Comparison of ENCODE assay signal across 11 cellular contexts in the genomic region with DNA sequence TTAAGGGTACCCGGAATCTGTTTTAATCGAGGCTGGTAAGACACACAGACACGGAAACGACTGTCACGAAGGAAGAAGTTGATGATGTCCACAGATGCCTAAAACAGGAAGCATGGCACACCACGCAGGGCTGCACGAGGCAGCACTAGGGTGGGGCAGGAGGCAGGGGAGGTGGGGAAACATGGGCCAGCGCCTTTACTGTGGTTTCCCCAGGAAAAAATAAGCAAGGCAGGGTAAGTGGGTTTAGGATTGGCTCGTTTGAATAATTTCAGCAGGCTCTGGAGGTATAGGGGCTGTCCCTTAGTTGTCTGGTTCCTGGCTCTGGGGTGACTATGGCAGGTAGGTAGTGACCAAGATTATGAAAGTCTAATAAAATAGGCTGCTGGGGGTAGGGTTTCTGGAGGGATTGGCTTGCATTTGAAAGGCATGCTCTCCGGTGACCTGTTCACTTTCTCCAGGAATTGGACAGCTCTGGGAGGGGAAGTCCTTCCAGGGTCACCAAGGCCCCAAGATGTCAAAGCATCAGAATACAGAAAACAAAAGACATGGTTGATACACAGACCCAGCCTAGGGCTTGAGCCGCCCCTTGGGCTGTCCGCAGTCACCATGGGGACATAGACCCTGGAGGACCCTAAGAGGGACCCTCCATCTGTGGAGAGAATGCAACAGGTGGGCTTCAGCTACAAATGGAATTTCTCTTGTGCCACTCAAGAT. TPM values are rescaled to one million over a fixed set of nuclear protein-coding genes. Genes with fewer than 3 reads are reported as not detected.
DNase-seq lines count a peak whose midpoint lies in the region; ATAC-seq, FAIRE-seq and TF ChIP-seq lines count a peak whose summit lies in the region.
"Had no signal": no experiment of that assay in that cellular context is flagged by ENCODE, and none has a peak within 500 bp of the region (broad histone marks: within the 10 kb centered on the region; RNA-seq: fewer than 3 reads in every experiment).

No MANE protein-coding gene starts in this region.

- peak overlapping the region; percentile 80; the same call in 1 of the 2 replicates for H2AFZ ChIP-seq in GM23338

- in situ Hi-C loops in ACHN (cut with HindIII; ENCODE audit: low pct_ligation_motif_present, low pct_unique_long_range_greater_than_20kb, low sequenced_read_pairs) = no loop called here

- no peak for FAIRE-seq in urothelium cell line (lab: Jason Lieb, UNC)
- FAIRE-seq: G401.6 had no signal

- 0 out of 2 replicates have a peak, but pooled peaks cover 8% of the 10 kb centered on the region for H3K9me2 ChIP-seq in GM23338 (ENCODE audit: insufficient read depth)

- H3K27ac ChIP-seq in GM23338 (ENCODE audit: low read depth) = no peak overlapping the region

- 0 out of 2 replicates have a peak, but pooled peaks cover 4% of the 10 kb centered on the region for H3K4me1 ChIP-seq in GM23338 (ENCODE audit: insufficient read depth)

- H3K36me3 Mint-ChIP-seq in GM23338 (ENCODE audit: low read depth) = no peaks in the 10 kb centered on the region
- H3K36me3 Mint-ChIP-seq in activated naive CD8-positive, alpha-beta T cell treated with anti-CD3 and anti-CD28 coated beads, Interleukin-2, amount 10 ng/mL, durations not matched to agents 7 days and 5 days = peaks cover 7% of the 10 kb centered on the region

- H3K27ac Mint-ChIP-seq in GM23338 = no peak overlapping the region
- peak overlapping the region; percentile 90 for H3K27ac Mint-ChIP-seq in activated naive CD8-positive, alpha-beta T cell treated with anti-CD3 and anti-CD28 coated beads, Interleukin-2, amount 10 ng/mL, durations not matched to agents 7 days and 5 days

- no peak for DNase-seq in GM23338 (ENCODE audit: low spot score)
- peak; percentile 11 for DNase-seq in T-helper 22 cell (ENCODE audit: low read depth)
- peak; percentile 69 for DNase-seq in activated naive CD8-positive, alpha-beta T cell treated with anti-CD3 and anti-CD28 coated beads, Interleukin-2, amount 10 ng/mL, durations not matched to agents 7 days and 5 days
- DNase-seq in stimulated activated CD4-positive, alpha-beta T cell treated with anti-CD3 and anti-CD28 coated beads, Interleukin-15, amount 100 ng/mL, for 24 hours = peak; percentile 55
- no peak for DNase-seq in ACHN
- DNase-seq in cerebellar nuclear complex (lab: John Stamatoyannopoulos, UW) = no peak
- DNase-seq in urothelium cell line (ENCODE audit: low spot score) = no peak
- DNase-seq: HCEC 1CT, NCI-H1694 treated with DMSO at 0.1 percent for 48 hours had no signal

- peaks cover 8% of the 10 kb centered on the region for H3K27me3 Mint-ChIP-seq in GM23338 (ENCODE audit: insufficient read depth, low read depth, poor library complexity)
- H3K27me3 Mint-ChIP-seq in activated naive CD8-positive, alpha-beta T cell treated with anti-CD3 and anti-CD28 coated beads, Interleukin-2, amount 10 ng/mL, durations not matched to agents 7 days and 5 days = no peaks in the 10 kb centered on the region

- ATAC-seq in GM23338 (no peak), HG02938 (IDR thresholded peaks at IDR 0.05; ENCODE audit: unreplicated experiment) (no peak)
- ATAC-seq in activated naive CD8-positive, alpha-beta T cell treated with anti-CD3 and anti-CD28 coated beads, Interleukin-2, amount 10 ng/mL, durations not matched to agents 7 days and 5 days (ENCODE audit: low read depth) = peak; percentile 96

- H3K36me3 ChIP-seq in GM23338 (ENCODE audit: insufficient read depth) = no peaks in the 10 kb centered on the region

- H3K4me3 ChIP-seq in GM23338 = no peak overlapping the region

- TF ChIP-seq CTCF in GM23338 (conservative IDR thresholded peaks at IDR 0.05; ENCODE audit: low read depth in 2 of 2) = no peak

- no peaks in the 10 kb centered on the region for H3K27me3 ChIP-seq in GM23338 (ENCODE audit: insufficient read depth)

- POLR2A ChIA-PET in activated naive CD8-positive, alpha-beta T cell treated with anti-CD3 and anti-CD28 coated beads, Interleukin-2, amount 10 ng/mL, durations not matched to agents 7 days and 5 days (lab: Charles Lee) = interaction anchor here (2.7 kb wide), 1 partner anchor 35 kb away, joined by 13 read pairs; the partner anchor contains the start of gene MAP1LC3B2

- H3F3A ChIP-seq in GM23338 (replicated peaks; ENCODE audit: low read depth) = no peaks in the 10 kb centered on the region

- H3K79me2 ChIP-seq in GM23338 (replicated peaks; ENCODE audit: insufficient read depth) = no peaks in the 10 kb centered on the region

- no peak overlapping the region for H3K4me2 ChIP-seq in GM23338

- H3K4me1 Mint-ChIP-seq in GM23338 = peaks cover 5% of the 10 kb centered on the region
- H3K4me1 Mint-ChIP-seq in activated naive CD8-positive, alpha-beta T cell treated with anti-CD3 and anti-CD28 coated beads, Interleukin-2, amount 10 ng/mL, durations not matched to agents 7 days and 5 days = peaks cover 37% of the 10 kb centered on the region

- H3K9me3 Mint-ChIP-seq in GM23338 = no peaks in the 10 kb centered on the region; the same call in 2 of the 3 replicates
- peaks cover 5% of the 10 kb centered on the region for H3K9me3 Mint-ChIP-seq in activated naive CD8-positive, alpha-beta T cell treated with anti-CD3 and anti-CD28 coated beads, Interleukin-2, amount 10 ng/mL, durations not matched to agents 7 days and 5 days

- no peaks in the 10 kb centered on the region for H4K20me1 ChIP-seq in GM23338 (replicated peaks; ENCODE audit: insufficient read depth)

- no peak overlapping the region for H3K4me3 Mint-ChIP-seq in GM23338
- peak overlapping the region; percentile 69 for H3K4me3 Mint-ChIP-seq in activated naive CD8-positive, alpha-beta T cell treated with anti-CD3 and anti-CD28 coated beads, Interleukin-2, amount 10 ng/mL, durations not matched to agents 7 days and 5 days

TF ChIP-seq in GM23338, 12 proteins besides CTCF, POLR2A, EP300 and RAD21:
- TF ChIP-seq POLR2AphosphoS5 (IDR thresholded peaks at IDR 0.05; ENCODE audit: low read depth) (no peak), EZH2phosphoT487 (IDR thresholded peaks at IDR 0.05; ENCODE audit: unreplicated experiment) (no peak), JUNB (IDR thresholded peaks at IDR 0.05; ENCODE audit: unreplicated experiment) (no peak)

RNA-seq across cellular contexts. Expression of gene MAP1LC3B2, which starts 35.3 kb away (rescaled TPM):
- total RNA-seq in GM23338 (2014; rRNA removed; shearing (Covaris generic)) = 0.54 and 1.3 TPM in 2 replicates
- polyA plus RNA-seq in GM23338 (2016; fragmentation: Nextera tagmentation; extraction: Ambion mirVana) = 6.7 and 9.4 TPM in 2 replicates
- under 1 TPM; 0.85 to 0.89 TPM for total RNA-seq in activated naive CD8-positive, alpha-beta T cell treated with anti-CD3 and anti-CD28 coated beads, Interleukin-2, amount 10 ng/mL, durations not matched to agents 7 days and 5 days

Comparison
In these comparisons a context has a peak if more than half of its experiments do, and no peak if none do; other contexts are left out.
1. DNase-seq: peak in T-helper 22 cell (single experiment), activated naive CD8-positive, alpha-beta T cell treated with anti-CD3 and anti-CD28 coated beads, Interleukin-2, amount 10 ng/mL, durations not matched to agents 7 days and 5 days (single experiment) and stimulated activated CD4-positive, alpha-beta T cell treated with anti-CD3 and anti-CD28 coated beads, Interleukin-15, amount 100 ng/mL, for 24 hours (single experiment); none in GM23338 (single experiment), ACHN (single experiment), cerebellar nuclear complex (0 of 2) and urothelium cell line (single experiment).